In genomic region chr11:123235687-123236261, GRCh38 we compare ENCODE assay signal across 12 cellular contexts. TPM values are rescaled to one million over a fixed set of nuclear protein-coding genes. Genes with fewer than 3 reads are reported as not detected.
DNase-seq lines count a peak whose midpoint lies in the region; ATAC-seq and TF ChIP-seq lines count a peak whose summit lies in the region.
"Had no signal": no experiment of that assay in that cellular context is flagged by ENCODE, and none has a peak within 500 bp of the region (broad histone marks: within the 10 kb centered on the region; RNA-seq: fewer than 3 reads in every experiment).

No MANE protein-coding gene starts in this region.

- no peak overlapping the region for H3K27ac ChIP-seq in liver (ENCODE audit: low read depth in 1 of 2, low read length in 2 of 2)
- H3K27ac ChIP-seq in right lobe of liver, result no peak overlapping the region
- H3K27ac ChIP-seq in muscle layer of duodenum (ENCODE audit: low read length), result no peak overlapping the region
- no peak overlapping the region for H3K27ac ChIP-seq in aorta (ENCODE audit: low read depth in 1 of 2, low read length in 2 of 2)
- no peak overlapping the region for H3K27ac ChIP-seq in foreskin keratinocyte
- H3K27ac ChIP-seq in smooth muscle cell (ENCODE audit: low read depth), result no peak overlapping the region
- H3K27ac ChIP-seq: neutrophil had no signal

- ATAC-seq in right lobe of liver (no peak), aorta (ENCODE audit: low FRiP score) (peak; percentile 52), foreskin keratinocyte (no peak), GM21737 (IDR thresholded peaks at IDR 0.05; ENCODE audit: unreplicated experiment) (no peak)

- H4K20me1 ChIP-seq in smooth muscle cell (ENCODE audit: low read depth), result no peaks in the 10 kb centered on the region

- TF ChIP-seq CTCF in liver (IDR thresholded peaks at IDR 0.05; ENCODE audit: low read depth, low read length, missing input control) (no peak), right lobe of liver (IDR thresholded peaks at IDR 0.05) (no peak), fibroblast of pulmonary artery (IDR thresholded peaks at IDR 0.05; ENCODE audit: low read length, missing control alignments) (peak; percentile 30), foreskin keratinocyte (conservative IDR thresholded peaks at IDR 0.05) (no peak), smooth muscle cell (IDR thresholded peaks at IDR 0.05; ENCODE audit: borderline replicate concordance, insufficient read depth, poor library complexity, severe bottlenecking) (no peak)

- no peak overlapping the region for H2AFZ ChIP-seq in smooth muscle cell (ENCODE audit: low read depth)

- no peaks in the 10 kb centered on the region for H3K79me2 ChIP-seq in smooth muscle cell (ENCODE audit: low read depth)

- TF ChIP-seq RAD21 in liver (IDR thresholded peaks at IDR 0.05), result peak in 1 of 2 donors; percentile 4

- H3K27me3 ChIP-seq in liver (ENCODE audit: control insufficient read depth in 4 of 4, insufficient read depth in 4 of 4, low read length in 3 of 4) (no peaks in the 10 kb centered on the region), right lobe of liver (no peaks in the 10 kb centered on the region), muscle layer of duodenum (ENCODE audit: low read depth, low read length) (no peaks in the 10 kb centered on the region), aorta (ENCODE audit: control insufficient read depth in 1 of 2, insufficient read depth in 2 of 2, low read length in 1 of 2) (no peaks in the 10 kb centered on the region), foreskin keratinocyte (no peaks in the 10 kb centered on the region), smooth muscle cell (ENCODE audit: low read depth) (no peaks in the 10 kb centered on the region)
- H3K27me3 ChIP-seq: neutrophil had no signal

- H3K4me3 ChIP-seq in liver (ENCODE audit: low read depth in 1 of 3, low read length in 3 of 3) (no peak overlapping the region), right lobe of liver (no peak overlapping the region), fibroblast of pulmonary artery (replicated peaks; ENCODE audit: low read depth, low read length) (peak overlapping the region; percentile 17), muscle layer of duodenum (ENCODE audit: low read depth in 1 of 2, low read length in 2 of 2) (peak overlapping the region; percentile 1 to 3), aorta (ENCODE audit: low read length in 2 of 2) (no peak overlapping the region), smooth muscle cell (no peak overlapping the region)
- H3K4me3 ChIP-seq: lung had no signal

- H3K4me1 ChIP-seq in liver (ENCODE audit: control insufficient read depth in 4 of 4, insufficient read depth in 4 of 4, low read length in 3 of 4) (no peaks in the 10 kb centered on the region), right lobe of liver (no peaks in the 10 kb centered on the region), muscle layer of duodenum (ENCODE audit: control insufficient read depth in 1 of 2, insufficient read depth in 2 of 2, low read length in 2 of 2) (peaks cover 12 to 22% of the 10 kb centered on the region in 2 donors), aorta (ENCODE audit: control insufficient read depth in 1 of 2, insufficient read depth in 2 of 2, low read length in 2 of 2) (peaks cover 0 to 1% of the 10 kb centered on the region in 2 donors), foreskin keratinocyte (no peaks in the 10 kb centered on the region), smooth muscle cell (ENCODE audit: low read depth) (peaks cover 10% of the 10 kb centered on the region)

- H3K36me3 ChIP-seq in liver (ENCODE audit: control insufficient read depth in 4 of 4, insufficient read depth in 3 of 4, low read depth in 1 of 4, low read length in 3 of 4), result no peaks in the 10 kb centered on the region
- no peaks in the 10 kb centered on the region for H3K36me3 ChIP-seq in right lobe of liver
- H3K36me3 ChIP-seq in muscle layer of duodenum (ENCODE audit: control insufficient read depth in 1 of 2, insufficient read depth in 2 of 2, low read length in 2 of 2), result no peaks in the 10 kb centered on the region
- no peaks in the 10 kb centered on the region for H3K36me3 ChIP-seq in aorta (ENCODE audit: control insufficient read depth in 1 of 2, insufficient read depth in 2 of 2, low read length in 1 of 2)
- no peaks in the 10 kb centered on the region for H3K36me3 ChIP-seq in smooth muscle cell (ENCODE audit: low read depth)
- H3K36me3 ChIP-seq: neutrophil had no signal

- DNase-seq in right lobe of liver (no peak), fibroblast of pulmonary artery (ENCODE audit: low read depth) (peak; percentile 70), aorta (peak in 1 of 2 donors; percentile 54), foreskin keratinocyte (no peak), smooth muscle cell (lab: John Stamatoyannopoulos, UW; ENCODE audit: unreplicated experiment) (no peak)
- DNase-seq: NCI-H226 had no signal

- no peak overlapping the region for H3K9ac ChIP-seq in liver (ENCODE audit: low read depth in 1 of 2, low read length in 2 of 2)
- H3K9ac ChIP-seq in smooth muscle cell (ENCODE audit: low read depth), result no peak overlapping the region

- intact Hi-C loops in right lobe of liver (cut with DNase I), result no loop called here
- intact Hi-C loops in aorta (cut with DNase I), result loop anchor here in 1 of 2 donors (2.0 kb wide), 1 partner anchor 39 kb away; no protein-coding TSS in a partner anchor

- H3F3A ChIP-seq in smooth muscle cell (ENCODE audit: low read depth), result peaks cover 6% of the 10 kb centered on the region

- TF ChIP-seq POLR2A in right lobe of liver (IDR thresholded peaks at IDR 0.05), result no peak

- WGBS in liver, result 77% methylated on average over 10 of the region's 10 CpGs
- WGBS in right lobe of liver (ENCODE audit: insufficient coverage, low coverage, low lambda C conversion rate, missing lambda C conversion rate), result 67% methylated on average over 10 of the region's 10 CpGs
- 18 to 22% methylated on average over 10 of the region's 10 CpGs for WGBS in aorta, 2 donors
- WGBS in smooth muscle cell (ENCODE audit: low lambda C conversion rate), result 74% methylated on average over 10 of the region's 10 CpGs

- no peak overlapping the region for H3K4me2 ChIP-seq in smooth muscle cell

- H3K9me3 ChIP-seq in liver (ENCODE audit: control insufficient read depth in 4 of 4, low read length in 3 of 4), result no peaks in the 10 kb centered on the region
- no peaks in the 10 kb centered on the region for H3K9me3 ChIP-seq in right lobe of liver
- no peaks in the 10 kb centered on the region for H3K9me3 ChIP-seq in muscle layer of duodenum (ENCODE audit: control insufficient read depth in 1 of 2, low read length in 2 of 2)
- H3K9me3 ChIP-seq in aorta (ENCODE audit: control insufficient read depth, low read length), result no peaks in the 10 kb centered on the region
- no peaks in the 10 kb centered on the region for H3K9me3 ChIP-seq in smooth muscle cell (replicated peaks; ENCODE audit: low read depth)
- H3K9me3 ChIP-seq: Caco-2, neutrophil had no signal

TF ChIP-seq in liver, 16 proteins besides CTCF, POLR2A, EP300 and RAD21:
- TF ChIP-seq GABPA (IDR thresholded peaks at IDR 0.05 in 1 of 2, conservative IDR thresholded peaks at IDR 0.05 in 1 of 2) (no peak), FOXA1 (IDR thresholded peaks at IDR 0.05) (no peak), TAF1 (conservative IDR thresholded peaks at IDR 0.05) (no peak), SP1 (IDR thresholded peaks at IDR 0.05) (no peak), NR2F2 (IDR thresholded peaks at IDR 0.05) (peak; percentile 75)

RNA-seq across cellular contexts. Expression of gene CLMP, which starts 40.7 kb away (rescaled TPM):
- total RNA-seq in liver (1 to 10 TPM in 1 of 2 donors, under 1 TPM in 1; 0.28 to 1.3 TPM), right lobe of liver (1 to 10 TPM in 1 of 6 experiments, under 1 TPM in 5; 0.17 to 1.2 (median 0.51) TPM), aorta (100 to 1,000 TPM in 1 of 2 donors, 10 to 100 TPM in 1; 70.9 to 107 TPM), foreskin keratinocyte (3.6 and 6.7 TPM in 2 replicates), smooth muscle cell (163 and 176 TPM in 2 replicates)
- polyA plus RNA-seq in liver (under 1 TPM; 0.12 to 0.42 TPM), aorta (10 to 100 TPM in 1 of 2 donors, 1 to 10 TPM in 1; 8.2 to 23.8 TPM), foreskin keratinocyte (1.1 and 1.9 TPM in 2 replicates), smooth muscle cell (62.0 and 74.0 TPM in 2 replicates)

Comparison
In these comparisons a context has a peak if more than half of its experiments do, and no peak if none do; other contexts are left out.
1. H3K4me3 ChIP-seq: peak in fibroblast of pulmonary artery (single experiment) and muscle layer of duodenum (2 of 2); none in liver (0 of 3), right lobe of liver (0 of 3), aorta (0 of 2) and smooth muscle cell (single experiment).